17 cellular contexts compared by ENCODE assay signal in the genomic region with DNA sequence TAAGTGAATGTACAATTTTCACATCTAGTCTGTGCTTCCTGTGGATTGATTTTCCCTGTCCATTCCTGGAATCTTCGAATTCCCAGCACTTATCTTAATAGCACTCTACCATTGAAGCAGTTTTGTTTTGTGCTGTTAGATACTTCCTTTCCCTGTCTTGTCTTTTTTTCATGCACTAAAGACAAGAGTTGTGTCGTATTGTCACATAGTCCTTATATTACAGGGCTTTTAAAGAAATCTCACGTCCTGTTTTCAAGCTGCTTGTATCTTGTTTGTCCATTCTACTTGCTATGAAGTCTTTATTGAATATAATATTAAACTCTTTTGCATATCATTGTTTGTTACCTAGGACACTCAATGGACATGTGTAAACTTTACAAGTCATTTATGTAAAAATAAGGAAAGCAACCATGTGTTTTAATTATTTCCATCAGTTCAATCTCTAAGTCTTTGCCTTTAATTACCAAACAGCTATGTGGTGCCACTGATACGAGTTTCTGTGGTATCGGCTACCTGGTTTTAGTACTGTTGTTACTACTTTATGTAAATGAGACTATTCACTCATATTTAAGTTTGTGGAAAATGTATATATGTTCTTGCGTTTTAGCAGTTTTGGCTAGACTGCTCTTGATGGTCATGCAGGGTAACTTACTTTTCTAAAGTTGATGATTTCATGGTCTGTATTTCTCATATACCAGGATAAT.
A peak's percentile ranks its signal among the peaks of the same experiment; 100 is the strongest.
DNase-seq lines count a peak whose midpoint lies in the region; ATAC-seq lines count a peak whose summit lies in the region.
"Had no signal": no experiment of that assay in that cellular context is flagged by ENCODE, and none has a peak within 500 bp of the region (broad histone marks: within the 10 kb centered on the region; RNA-seq: fewer than 3 reads in every experiment).

No MANE protein-coding gene starts in this region.

- no peaks in the 10 kb centered on the region for H3K36me3 ChIP-seq in effector memory CD4-positive, alpha-beta T cell (ENCODE audit: control insufficient read depth, insufficient read depth, low read length)
- H3K36me3 ChIP-seq: MG63, ovary, tibial artery had no signal

- H3K4me1 Mint-ChIP-seq in activated T-cell treated with anti-CD3 and anti-CD28 coated beads, Interleukin-2, amount 50 U/mL, for 24 hours (ENCODE audit: low read depth) = peaks cover 65% of the 10 kb centered on the region
- H3K4me1 Mint-ChIP-seq in stimulated activated naive B cell treated with anti-CD40 and anti-IgM and Interleukin-4, amounts not matched to agents 10 μg/mL and 1 μg/mL and 100 μg/mL, for 72 hours = peaks cover 24 to 54% of the 10 kb centered on the region in 2 donors

- no peaks in the 10 kb centered on the region for H3K27me3 Mint-ChIP-seq in activated T-cell treated with anti-CD3 and anti-CD28 coated beads, Interleukin-2, amount 50 U/mL, for 24 hours
- H3K27me3 Mint-ChIP-seq in stimulated activated naive B cell treated with anti-CD40 and anti-IgM and Interleukin-4, amounts not matched to agents 10 μg/mL and 1 μg/mL and 100 μg/mL, for 72 hours = no peaks in the 10 kb centered on the region
- H3K27me3 Mint-ChIP-seq: activated B cell treated with CpG ODN at 0.5 μM for 24 hours had no signal

- no peak for DNase-seq in activated T-cell treated with anti-CD3 and anti-CD28 coated beads, Interleukin-2, amount 50 U/mL, for 24 hours
- DNase-seq in activated T-cell treated with anti-CD3 and anti-CD28 coated beads, Interleukin-2, amount 50 U/mL, for 48 hours = no peak
- DNase-seq in stimulated activated naive B cell treated with anti-CD40 and anti-IgM and Interleukin-4, amounts not matched to agents 10 μg/mL and 1 μg/mL and 100 μg/mL, for 72 hours = no peak
- no peak for DNase-seq in effector memory CD4-positive, alpha-beta T cell
- no peak for DNase-seq in NCI-H748 treated with DMSO at 0.1 percent for 48 hours (lab: John Stamatoyannopoulos, UW)
- DNase-seq: activated B cell treated with CpG ODN at 0.5 μM for 24 hours, Calu3, MG63, NCI-H2171, ovary, SW 1271, tibial artery had no signal

- H3K4me3 ChIP-seq in effector memory CD4-positive, alpha-beta T cell (ENCODE audit: insufficient read depth, low read depth, low read length, poor library complexity, severe bottlenecking) = no peak overlapping the region
- H3K4me3 ChIP-seq: MG63, ovary, smooth muscle cell, tibial artery had no signal

- peak; percentile 46 for ATAC-seq in GM21515 (IDR thresholded peaks at IDR 0.05; ENCODE audit: unreplicated experiment)
- ATAC-seq in HG03135 (IDR thresholded peaks at IDR 0.05; ENCODE audit: unreplicated experiment) = peak; percentile 81
- ATAC-seq in stimulated activated naive B cell treated with anti-CD40 and anti-IgM and Interleukin-4, amounts not matched to agents 10 μg/mL and 1 μg/mL and 100 μg/mL, for 72 hours (replicated peaks) = peak; percentile 84 to 86
- ATAC-seq in GM21723 (IDR thresholded peaks at IDR 0.05; ENCODE audit: unreplicated experiment) = no peak

- H3K27ac ChIP-seq in effector memory CD4-positive, alpha-beta T cell (ENCODE audit: insufficient read depth, low read length, poor library complexity, severe bottlenecking) = no peak overlapping the region
- H3K27ac ChIP-seq: ovary, tibial artery had no signal

- H3K36me3 Mint-ChIP-seq in activated T-cell treated with anti-CD3 and anti-CD28 coated beads, Interleukin-2, amount 50 U/mL, for 24 hours (ENCODE audit: low read depth) = no peaks in the 10 kb centered on the region
- peaks cover 2 to 10% of the 10 kb centered on the region in 2 donors for H3K36me3 Mint-ChIP-seq in stimulated activated naive B cell treated with anti-CD40 and anti-IgM and Interleukin-4, amounts not matched to agents 10 μg/mL and 1 μg/mL and 100 μg/mL, for 72 hours

- H3K9me3 Mint-ChIP-seq in activated T-cell treated with anti-CD3 and anti-CD28 coated beads, Interleukin-2, amount 50 U/mL, for 24 hours = no peaks in the 10 kb centered on the region
- H3K9me3 Mint-ChIP-seq in stimulated activated naive B cell treated with anti-CD40 and anti-IgM and Interleukin-4, amounts not matched to agents 10 μg/mL and 1 μg/mL and 100 μg/mL, for 72 hours = peaks cover 0 to 1% of the 10 kb centered on the region in 2 donors
- H3K9me3 Mint-ChIP-seq: activated B cell treated with CpG ODN at 0.5 μM for 24 hours had no signal

- H3K4me1 ChIP-seq in effector memory CD4-positive, alpha-beta T cell (ENCODE audit: control insufficient read depth, insufficient read depth, low read length, poor library complexity, severe bottlenecking) = peaks cover 6% of the 10 kb centered on the region

- H3K27me3 ChIP-seq in effector memory CD4-positive, alpha-beta T cell (replicated peaks; ENCODE audit: control insufficient read depth, insufficient read depth, low read length, poor library complexity, severe bottlenecking) = no peaks in the 10 kb centered on the region
- H3K27me3 ChIP-seq: MG63, ovary, tibial artery had no signal

- peak overlapping the region; percentile 29 for H3K27ac Mint-ChIP-seq in activated T-cell treated with anti-CD3 and anti-CD28 coated beads, Interleukin-2, amount 50 U/mL, for 24 hours
- H3K27ac Mint-ChIP-seq in stimulated activated naive B cell treated with anti-CD40 and anti-IgM and Interleukin-4, amounts not matched to agents 10 μg/mL and 1 μg/mL and 100 μg/mL, for 72 hours = no peak overlapping the region
- H3K27ac Mint-ChIP-seq: activated B cell treated with CpG ODN at 0.5 μM for 24 hours; activated T-helper 1 cell treated with anti-CD3 and anti-CD28 coated beads, Interleukin-12 subunit alpha, Interleukin-12 subunit beta, Interleukin-2, Interleukin-4 antibody, amounts not matched to agents 30 ng/mL and 10 ng/mL and 1 ng/mL, durations not matched to agents 14 hours and 24 hours and 36 hours had no signal

- no peaks in the 10 kb centered on the region for H3K9me3 ChIP-seq in effector memory CD4-positive, alpha-beta T cell (ENCODE audit: control insufficient read depth, low read length)
- H3K9me3 ChIP-seq: MG63, ovary, tibial artery had no signal

- no peak overlapping the region for H3K4me3 Mint-ChIP-seq in activated T-cell treated with anti-CD3 and anti-CD28 coated beads, Interleukin-2, amount 50 U/mL, for 24 hours
- H3K4me3 Mint-ChIP-seq in stimulated activated naive B cell treated with anti-CD40 and anti-IgM and Interleukin-4, amounts not matched to agents 10 μg/mL and 1 μg/mL and 100 μg/mL, for 72 hours = no peak overlapping the region
- H3K4me3 Mint-ChIP-seq: activated B cell treated with CpG ODN at 0.5 μM for 24 hours; activated T-helper 1 cell treated with anti-CD3 and anti-CD28 coated beads, Interleukin-12 subunit alpha, Interleukin-12 subunit beta, Interleukin-2, Interleukin-4 antibody, amounts not matched to agents 30 ng/mL and 10 ng/mL and 1 ng/mL, durations not matched to agents 14 hours and 24 hours and 36 hours had no signal
